1 cellular context compared by ENCODE assay signal in the genomic region with DNA sequence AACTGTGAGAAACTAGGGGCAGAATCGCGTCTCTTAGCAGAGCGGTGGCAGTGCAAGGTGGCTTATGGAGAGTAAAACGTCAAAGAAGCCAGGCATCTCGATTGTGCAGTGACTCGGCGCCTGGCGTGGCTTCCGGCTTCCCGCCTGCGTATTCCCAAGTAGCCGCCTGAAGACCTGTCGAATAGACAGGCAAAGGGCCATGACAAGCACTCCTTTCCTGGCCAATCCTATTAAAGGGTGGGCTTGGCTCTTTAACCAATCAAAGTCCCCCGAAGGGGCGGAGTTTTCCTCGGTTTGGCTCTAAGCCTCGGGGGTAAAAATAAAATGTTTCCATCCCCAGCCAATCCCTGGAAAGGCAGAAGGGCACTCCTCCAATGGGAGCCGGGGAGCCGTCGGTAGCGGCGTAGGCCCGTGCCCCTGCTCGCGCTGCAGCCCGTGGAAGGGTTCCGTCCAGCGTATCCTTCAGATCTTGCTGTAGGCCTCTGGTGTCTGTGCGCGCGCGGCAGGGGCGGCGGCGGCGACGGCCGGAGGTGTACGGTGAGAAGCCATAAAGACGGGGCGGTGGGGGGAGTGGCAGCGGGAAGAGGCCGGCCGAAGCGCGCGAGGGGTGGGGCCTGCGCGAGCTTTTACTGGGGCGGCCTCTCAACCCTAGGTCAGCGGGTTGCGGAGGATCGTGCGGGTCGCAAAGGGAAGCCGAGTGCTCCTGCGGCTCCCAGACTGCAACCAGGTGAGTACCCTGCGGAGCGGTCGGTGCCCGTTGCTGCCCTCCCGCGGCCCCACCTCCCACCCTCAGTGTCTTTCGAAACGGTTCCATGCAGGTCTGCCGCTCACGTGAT.
TF ChIP-seq lines count a peak whose summit lies in the region.

KANTR (plus strand) TSS at position 395 of the 836 bp plus-strand sequence. CDS start 30,131 bp downstream, outside the sequence.

TF ChIP-seq in K562, 482 proteins besides CTCF, POLR2A, EP300 and RAD21 (continued from another document and continues in another):
- TF ChIP-seq CHD7 (IDR thresholded peaks at IDR 0.05; ENCODE audit: low read depth, low read length) (no peak), CXXC5 (CRISPR knock-in tag; IDR thresholded peaks at IDR 0.05) (peak; percentile 43), BACH1 (tag; IDR thresholded peaks at IDR 0.05) (no peak), ZNF699 (CRISPR knock-in tag; IDR thresholded peaks at IDR 0.05; ENCODE audit: insufficient replicate concordance) (no peak), SUPT5H (IDR thresholded peaks at IDR 0.05) (0 out of 2 replicates have a peak, but pooled peaks have one; percentile 31), ZZZ3 (IDR thresholded peaks at IDR 0.05) (no peak), MTA1 (IDR thresholded peaks at IDR 0.05; ENCODE audit: borderline replicate concordance) (no peak), GTF3C2 (IDR thresholded peaks at IDR 0.05; ENCODE audit: borderline replicate concordance, extremely low read depth, insufficient read length) (no peak), TAF9B (IDR thresholded peaks at IDR 0.05; ENCODE audit: partially characterized antibody) (no peak), ZBTB7A (IDR thresholded peaks at IDR 0.05; ENCODE audit: borderline replicate concordance, control insufficient read depth, low read depth, low read length) (peak; percentile 18; the same call in 1 of the 2 replicates), PHF21A (IDR thresholded peaks at IDR 0.05; ENCODE audit: borderline replicate concordance, low read depth) (0 out of 2 replicates have a peak, but pooled peaks have one; percentile 54), ZNF133 (CRISPR knock-in tag; IDR thresholded peaks at IDR 0.05) (no peak), BHLHE40 (IDR thresholded peaks at IDR 0.05; ENCODE audit: low read length) (peak; percentile 75), NFRKB (IDR thresholded peaks at IDR 0.05; ENCODE audit: low read depth) (no peak)
- TF ChIP-seq, protein P1, sequence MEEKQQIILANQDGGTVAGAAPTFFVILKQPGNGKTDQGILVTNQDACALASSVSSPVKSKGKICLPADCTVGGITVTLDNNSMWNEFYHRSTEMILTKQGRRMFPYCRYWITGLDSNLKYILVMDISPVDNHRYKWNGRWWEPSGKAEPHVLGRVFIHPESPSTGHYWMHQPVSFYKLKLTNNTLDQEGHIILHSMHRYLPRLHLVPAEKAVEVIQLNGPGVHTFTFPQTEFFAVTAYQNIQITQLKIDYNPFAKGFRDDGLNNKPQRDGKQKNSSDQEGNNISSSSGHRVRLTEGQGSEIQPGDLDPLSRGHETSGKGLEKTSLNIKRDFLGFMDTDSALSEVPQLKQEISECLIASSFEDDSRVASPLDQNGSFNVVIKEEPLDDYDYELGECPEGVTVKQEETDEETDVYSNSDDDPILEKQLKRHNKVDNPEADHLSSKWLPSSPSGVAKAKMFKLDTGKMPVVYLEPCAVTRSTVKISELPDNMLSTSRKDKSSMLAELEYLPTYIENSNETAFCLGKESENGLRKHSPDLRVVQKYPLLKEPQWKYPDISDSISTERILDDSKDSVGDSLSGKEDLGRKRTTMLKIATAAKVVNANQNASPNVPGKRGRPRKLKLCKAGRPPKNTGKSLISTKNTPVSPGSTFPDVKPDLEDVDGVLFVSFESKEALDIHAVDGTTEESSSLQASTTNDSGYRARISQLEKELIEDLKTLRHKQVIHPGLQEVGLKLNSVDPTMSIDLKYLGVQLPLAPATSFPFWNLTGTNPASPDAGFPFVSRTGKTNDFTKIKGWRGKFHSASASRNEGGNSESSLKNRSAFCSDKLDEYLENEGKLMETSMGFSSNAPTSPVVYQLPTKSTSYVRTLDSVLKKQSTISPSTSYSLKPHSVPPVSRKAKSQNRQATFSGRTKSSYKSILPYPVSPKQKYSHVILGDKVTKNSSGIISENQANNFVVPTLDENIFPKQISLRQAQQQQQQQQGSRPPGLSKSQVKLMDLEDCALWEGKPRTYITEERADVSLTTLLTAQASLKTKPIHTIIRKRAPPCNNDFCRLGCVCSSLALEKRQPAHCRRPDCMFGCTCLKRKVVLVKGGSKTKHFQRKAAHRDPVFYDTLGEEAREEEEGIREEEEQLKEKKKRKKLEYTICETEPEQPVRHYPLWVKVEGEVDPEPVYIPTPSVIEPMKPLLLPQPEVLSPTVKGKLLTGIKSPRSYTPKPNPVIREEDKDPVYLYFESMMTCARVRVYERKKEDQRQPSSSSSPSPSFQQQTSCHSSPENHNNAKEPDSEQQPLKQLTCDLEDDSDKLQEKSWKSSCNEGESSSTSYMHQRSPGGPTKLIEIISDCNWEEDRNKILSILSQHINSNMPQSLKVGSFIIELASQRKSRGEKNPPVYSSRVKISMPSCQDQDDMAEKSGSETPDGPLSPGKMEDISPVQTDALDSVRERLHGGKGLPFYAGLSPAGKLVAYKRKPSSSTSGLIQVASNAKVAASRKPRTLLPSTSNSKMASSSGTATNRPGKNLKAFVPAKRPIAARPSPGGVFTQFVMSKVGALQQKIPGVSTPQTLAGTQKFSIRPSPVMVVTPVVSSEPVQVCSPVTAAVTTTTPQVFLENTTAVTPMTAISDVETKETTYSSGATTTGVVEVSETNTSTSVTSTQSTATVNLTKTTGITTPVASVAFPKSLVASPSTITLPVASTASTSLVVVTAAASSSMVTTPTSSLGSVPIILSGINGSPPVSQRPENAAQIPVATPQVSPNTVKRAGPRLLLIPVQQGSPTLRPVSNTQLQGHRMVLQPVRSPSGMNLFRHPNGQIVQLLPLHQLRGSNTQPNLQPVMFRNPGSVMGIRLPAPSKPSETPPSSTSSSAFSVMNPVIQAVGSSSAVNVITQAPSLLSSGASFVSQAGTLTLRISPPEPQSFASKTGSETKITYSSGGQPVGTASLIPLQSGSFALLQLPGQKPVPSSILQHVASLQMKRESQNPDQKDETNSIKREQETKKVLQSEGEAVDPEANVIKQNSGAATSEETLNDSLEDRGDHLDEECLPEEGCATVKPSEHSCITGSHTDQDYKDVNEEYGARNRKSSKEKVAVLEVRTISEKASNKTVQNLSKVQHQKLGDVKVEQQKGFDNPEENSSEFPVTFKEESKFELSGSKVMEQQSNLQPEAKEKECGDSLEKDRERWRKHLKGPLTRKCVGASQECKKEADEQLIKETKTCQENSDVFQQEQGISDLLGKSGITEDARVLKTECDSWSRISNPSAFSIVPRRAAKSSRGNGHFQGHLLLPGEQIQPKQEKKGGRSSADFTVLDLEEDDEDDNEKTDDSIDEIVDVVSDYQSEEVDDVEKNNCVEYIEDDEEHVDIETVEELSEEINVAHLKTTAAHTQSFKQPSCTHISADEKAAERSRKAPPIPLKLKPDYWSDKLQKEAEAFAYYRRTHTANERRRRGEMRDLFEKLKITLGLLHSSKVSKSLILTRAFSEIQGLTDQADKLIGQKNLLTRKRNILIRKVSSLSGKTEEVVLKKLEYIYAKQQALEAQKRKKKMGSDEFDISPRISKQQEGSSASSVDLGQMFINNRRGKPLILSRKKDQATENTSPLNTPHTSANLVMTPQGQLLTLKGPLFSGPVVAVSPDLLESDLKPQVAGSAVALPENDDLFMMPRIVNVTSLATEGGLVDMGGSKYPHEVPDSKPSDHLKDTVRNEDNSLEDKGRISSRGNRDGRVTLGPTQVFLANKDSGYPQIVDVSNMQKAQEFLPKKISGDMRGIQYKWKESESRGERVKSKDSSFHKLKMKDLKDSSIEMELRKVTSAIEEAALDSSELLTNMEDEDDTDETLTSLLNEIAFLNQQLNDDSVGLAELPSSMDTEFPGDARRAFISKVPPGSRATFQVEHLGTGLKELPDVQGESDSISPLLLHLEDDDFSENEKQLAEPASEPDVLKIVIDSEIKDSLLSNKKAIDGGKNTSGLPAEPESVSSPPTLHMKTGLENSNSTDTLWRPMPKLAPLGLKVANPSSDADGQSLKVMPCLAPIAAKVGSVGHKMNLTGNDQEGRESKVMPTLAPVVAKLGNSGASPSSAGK (IDR thresholded peaks at IDR 0.05), result peak; percentile 82
